Comparison of ENCODE assay signal across 1 cellular context in genomic region chr3:119490153-119490552, GRCh38.
TF ChIP-seq lines count a peak whose summit lies in the region.

No MANE protein-coding gene starts in this region.

TF ChIP-seq in GM23338, 12 proteins besides CTCF, POLR2A, EP300 and RAD21 (continued from another document):
- TF ChIP-seq, protein P1, sequence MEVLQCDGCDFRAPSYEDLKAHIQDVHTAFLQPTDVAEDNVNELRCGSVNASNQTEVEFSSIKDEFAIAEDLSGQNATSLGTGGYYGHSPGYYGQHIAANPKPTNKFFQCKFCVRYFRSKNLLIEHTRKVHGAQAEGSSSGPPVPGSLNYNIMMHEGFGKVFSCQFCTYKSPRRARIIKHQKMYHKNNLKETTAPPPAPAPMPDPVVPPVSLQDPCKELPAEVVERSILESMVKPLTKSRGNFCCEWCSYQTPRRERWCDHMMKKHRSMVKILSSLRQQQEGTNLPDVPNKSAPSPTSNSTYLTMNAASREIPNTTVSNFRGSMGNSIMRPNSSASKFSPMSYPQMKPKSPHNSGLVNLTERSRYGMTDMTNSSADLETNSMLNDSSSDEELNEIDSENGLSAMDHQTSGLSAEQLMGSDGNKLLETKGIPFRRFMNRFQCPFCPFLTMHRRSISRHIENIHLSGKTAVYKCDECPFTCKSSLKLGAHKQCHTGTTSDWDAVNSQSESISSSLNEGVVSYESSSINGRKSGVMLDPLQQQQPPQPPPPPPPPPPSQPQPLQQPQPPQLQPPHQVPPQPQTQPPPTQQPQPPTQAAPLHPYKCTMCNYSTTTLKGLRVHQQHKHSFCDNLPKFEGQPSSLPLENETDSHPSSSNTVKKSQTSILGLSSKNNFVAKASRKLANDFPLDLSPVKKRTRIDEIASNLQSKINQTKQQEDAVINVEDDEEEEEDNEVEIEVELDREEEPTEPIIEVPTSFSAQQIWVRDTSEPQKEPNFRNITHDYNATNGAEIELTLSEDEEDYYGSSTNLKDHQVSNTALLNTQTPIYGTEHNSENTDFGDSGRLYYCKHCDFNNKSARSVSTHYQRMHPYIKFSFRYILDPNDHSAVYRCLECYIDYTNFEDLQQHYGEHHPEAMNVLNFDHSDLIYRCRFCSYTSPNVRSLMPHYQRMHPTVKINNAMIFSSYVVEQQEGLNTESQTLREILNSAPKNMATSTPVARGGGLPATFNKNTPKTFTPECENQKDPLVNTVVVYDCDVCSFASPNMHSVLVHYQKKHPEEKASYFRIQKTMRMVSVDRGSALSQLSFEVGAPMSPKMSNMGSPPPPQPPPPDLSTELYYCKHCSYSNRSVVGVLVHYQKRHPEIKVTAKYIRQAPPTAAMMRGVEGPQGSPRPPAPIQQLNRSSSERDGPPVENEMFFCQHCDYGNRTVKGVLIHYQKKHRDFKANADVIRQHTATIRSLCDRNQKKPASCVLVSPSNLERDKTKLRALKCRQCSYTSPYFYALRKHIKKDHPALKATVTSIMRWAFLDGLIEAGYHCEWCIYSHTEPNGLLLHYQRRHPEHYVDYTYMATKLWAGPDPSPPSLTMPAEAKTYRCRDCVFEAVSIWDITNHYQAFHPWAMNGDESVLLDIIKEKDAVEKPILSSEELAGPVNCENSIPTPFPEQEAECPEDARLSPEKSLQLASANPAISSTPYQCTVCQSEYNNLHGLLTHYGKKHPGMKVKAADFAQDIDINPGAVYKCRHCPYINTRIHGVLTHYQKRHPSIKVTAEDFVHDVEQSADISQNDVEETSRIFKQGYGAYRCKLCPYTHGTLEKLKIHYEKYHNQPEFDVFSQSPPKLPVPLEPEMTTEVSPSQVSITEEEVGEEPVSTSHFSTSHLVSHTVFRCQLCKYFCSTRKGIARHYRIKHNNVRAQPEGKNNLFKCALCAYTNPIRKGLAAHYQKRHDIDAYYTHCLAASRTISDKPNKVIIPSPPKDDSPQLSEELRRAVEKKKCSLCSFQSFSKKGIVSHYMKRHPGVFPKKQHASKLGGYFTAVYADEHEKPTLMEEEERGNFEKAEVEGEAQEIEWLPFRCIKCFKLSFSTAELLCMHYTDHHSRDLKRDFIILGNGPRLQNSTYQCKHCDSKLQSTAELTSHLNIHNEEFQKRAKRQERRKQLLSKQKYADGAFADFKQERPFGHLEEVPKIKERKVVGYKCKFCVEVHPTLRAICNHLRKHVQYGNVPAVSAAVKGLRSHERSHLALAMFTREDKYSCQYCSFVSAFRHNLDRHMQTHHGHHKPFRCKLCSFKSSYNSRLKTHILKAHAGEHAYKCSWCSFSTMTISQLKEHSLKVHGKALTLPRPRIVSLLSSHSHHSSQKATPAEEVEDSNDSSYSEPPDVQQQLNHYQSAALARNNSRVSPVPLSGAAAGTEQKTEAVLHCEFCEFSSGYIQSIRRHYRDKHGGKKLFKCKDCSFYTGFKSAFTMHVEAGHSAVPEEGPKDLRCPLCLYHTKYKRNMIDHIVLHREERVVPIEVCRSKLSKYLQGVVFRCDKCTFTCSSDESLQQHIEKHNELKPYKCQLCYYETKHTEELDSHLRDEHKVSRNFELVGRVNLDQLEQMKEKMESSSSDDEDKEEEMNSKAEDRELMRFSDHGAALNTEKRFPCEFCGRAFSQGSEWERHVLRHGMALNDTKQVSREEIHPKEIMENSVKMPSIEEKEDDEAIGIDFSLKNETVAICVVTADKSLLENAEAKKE (CRISPR knock-in tag; IDR thresholded peaks at IDR 0.05): no peak
- TF ChIP-seq, protein P2, sequence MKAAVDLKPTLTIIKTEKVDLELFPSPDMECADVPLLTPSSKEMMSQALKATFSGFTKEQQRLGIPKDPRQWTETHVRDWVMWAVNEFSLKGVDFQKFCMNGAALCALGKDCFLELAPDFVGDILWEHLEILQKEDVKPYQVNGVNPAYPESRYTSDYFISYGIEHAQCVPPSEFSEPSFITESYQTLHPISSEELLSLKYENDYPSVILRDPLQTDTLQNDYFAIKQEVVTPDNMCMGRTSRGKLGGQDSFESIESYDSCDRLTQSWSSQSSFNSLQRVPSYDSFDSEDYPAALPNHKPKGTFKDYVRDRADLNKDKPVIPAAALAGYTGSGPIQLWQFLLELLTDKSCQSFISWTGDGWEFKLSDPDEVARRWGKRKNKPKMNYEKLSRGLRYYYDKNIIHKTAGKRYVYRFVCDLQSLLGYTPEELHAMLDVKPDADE (IDR thresholded peaks at IDR 0.05): no peak
- TF ChIP-seq NANOG (IDR thresholded peaks at IDR 0.05; ENCODE audit: borderline replicate concordance) (no peak), POLR2AphosphoS5 (IDR thresholded peaks at IDR 0.05; ENCODE audit: low read depth) (no peak), ZNF114 (CRISPR knock-in tag; IDR thresholded peaks at IDR 0.05) (no peak), REST (IDR thresholded peaks at IDR 0.05; ENCODE audit: unreplicated experiment) (no peak), EZH2phosphoT487 (IDR thresholded peaks at IDR 0.05; ENCODE audit: unreplicated experiment) (no peak)
